In genomic region chr1:155062702-155063411, GRCh38 we compare ENCODE assay signal across 9 cellular contexts. TPM values are rescaled to one million over a fixed set of nuclear protein-coding genes. Genes with fewer than 3 reads are reported as not detected.
DNase-seq lines count a peak whose midpoint lies in the region; TF ChIP-seq lines count a peak whose summit lies in the region.
"Had no signal": no experiment of that assay in that cellular context is flagged by ENCODE, and none has a peak within 500 bp of the region (broad histone marks: within the 10 kb centered on the region; RNA-seq: fewer than 3 reads in every experiment).

No MANE protein-coding gene starts in this region.

- no peaks in the 10 kb centered on the region for H3F3A ChIP-seq in neural cell (ENCODE audit: insufficient read depth, low read length, poor library complexity, severe bottlenecking)

- H3K4me3 ChIP-seq in epithelial cell of proximal tubule (ENCODE audit: low read depth, low read length) (peak overlapping the region; percentile 93), neural cell (ENCODE audit: low read length) (peak overlapping the region; percentile 72), thyroid gland (replicated peaks in 1 of 3) (peak overlapping the region; percentile 75 to 92 (median 81))

- H3K27ac ChIP-seq in neural cell (ENCODE audit: low read length): no peak overlapping the region
- H3K27ac ChIP-seq in thyroid gland: peak overlapping the region in 1 of 3 donors; percentile 76

- no peak overlapping the region for H2AFZ ChIP-seq in neural cell (ENCODE audit: low read depth, low read length)

- TF ChIP-seq EP300 in neural cell (conservative IDR thresholded peaks at IDR 0.05; ENCODE audit: poor library complexity, severe bottlenecking): no peak

- H3K9ac ChIP-seq in neural cell (ENCODE audit: low read length): no peak overlapping the region

- TF ChIP-seq CTCF in epithelial cell of proximal tubule (conservative IDR thresholded peaks at IDR 0.05; ENCODE audit: low read depth, low read length) (peak; percentile 65), neural cell (IDR thresholded peaks at IDR 0.05; ENCODE audit: poor library complexity, severe bottlenecking) (peak; percentile 71), thyroid gland (IDR thresholded peaks at IDR 0.05) (peak; percentile 54 to 74 (median 60))

- peaks cover 26 to 31% of the 10 kb centered on the region in 2 donors for H3K4me1 ChIP-seq in thyroid gland

- intact Hi-C loops in thyroid gland (cut with DNase I): loop anchor here (2.0 to 10.0 kb wide), 3 partner anchors 22 to 498 kb away; partner anchors contain the start of gene CHRNB2

- peak; percentile 70 for DNase-seq in NCI-H510A treated with DMSO at 0.1 percent for 48 hours (lab: John Stamatoyannopoulos, UW)
- no peak for DNase-seq in NCI-H510A (lab: John Stamatoyannopoulos, UW)
- DNase-seq in NCI-H2107 treated with DMSO at 0.1 percent for 48 hours (lab: John Stamatoyannopoulos, UW; ENCODE audit: unreplicated experiment): peak; percentile 57
- peak; percentile 91 for DNase-seq in activated CD8-positive, alpha-beta memory T cell treated with anti-CD3 and anti-CD28 coated beads for 24 hours
- DNase-seq in epithelial cell of proximal tubule (ENCODE audit: low read depth): no peak
- peak; percentile 53 to 55 for DNase-seq in thyroid gland
- DNase-seq in epidermal melanocyte (ENCODE audit: insufficient read length, low spot score): no peak

- 7 to 10% methylated on average over 21 to 35 of the region's 46 CpGs for WGBS in thyroid gland, 2 donors

- H3K4me2 ChIP-seq in neural cell (ENCODE audit: low read length): peak overlapping the region; percentile 62

- H3K9me2 ChIP-seq in neural cell (ENCODE audit: insufficient read depth, low read length): no peaks in the 10 kb centered on the region

- peak; percentile 73 for TF ChIP-seq RAD21 in neural cell (conservative IDR thresholded peaks at IDR 0.05)

- H3K36me3 ChIP-seq in neural cell (ENCODE audit: insufficient read depth, low read length): no peaks in the 10 kb centered on the region
- H3K36me3 ChIP-seq in thyroid gland: peaks cover 3 to 11% of the 10 kb centered on the region in 2 donors

- no peak for TF ChIP-seq POLR2A in thyroid gland (IDR thresholded peaks at IDR 0.05)

- H3K27me3 ChIP-seq in neural cell (ENCODE audit: insufficient read depth, low read depth, low read length) (no peaks in the 10 kb centered on the region), thyroid gland (no peaks in the 10 kb centered on the region)

- no peaks in the 10 kb centered on the region for H4K20me1 ChIP-seq in neural cell (ENCODE audit: insufficient read depth)

- H3K9me3 ChIP-seq in neural cell (ENCODE audit: low read length) (no peaks in the 10 kb centered on the region), thyroid gland (no peaks in the 10 kb centered on the region)

- peaks cover 8% of the 10 kb centered on the region for H3K79me2 ChIP-seq in neural cell (replicated peaks; ENCODE audit: insufficient read depth, low read length)

TF ChIP-seq in neural cell, 6 proteins besides CTCF, POLR2A, EP300 and RAD21:
- TF ChIP-seq REST (IDR thresholded peaks at IDR 0.05; ENCODE audit: borderline replicate concordance) (no peak), SMC3 (conservative IDR thresholded peaks at IDR 0.05; ENCODE audit: poor library complexity) (peak; percentile 83)
TF ChIP-seq in neural cell: peak in this region for 1.

RNA-seq across cellular contexts. Expression of gene EFNA4, which starts 0.7 kb away (rescaled TPM):
- total RNA-seq in epithelial cell of proximal tubule: 10.8 and 24.9 TPM in 2 replicates
- 0.64 and 1.2 TPM in 2 replicates for polyA plus RNA-seq in neural cell
- polyA minus RNA-seq in neural cell: 0.81 TPM in 1 of 2 replicates, not detected in the other
- total RNA-seq in thyroid gland: 10 to 100 TPM in 2 of 4 donors, 1 to 10 TPM in 2; 7.5 to 13.1 (median 9.9) TPM

RNA-seq across cellular contexts. Expression of gene ADAM15, which starts 11.7 kb away (rescaled TPM):
- 164 and 266 TPM in 2 replicates for total RNA-seq in epithelial cell of proximal tubule
- polyA plus RNA-seq in neural cell: 24.8 and 27.6 TPM in 2 replicates
- 9.7 and 17.3 TPM in 2 replicates for polyA minus RNA-seq in neural cell
- 10 to 100 TPM; 51.3 to 75.5 (median 65.6) TPM for total RNA-seq in thyroid gland

RNA-seq across cellular contexts. Expression of gene EFNA3, which starts 15.8 kb away (rescaled TPM):
- total RNA-seq in epithelial cell of proximal tubule (1.7 and 2.8 TPM in 2 replicates), thyroid gland (1 to 10 TPM; 1.2 to 2.9 (median 2.0) TPM)
- 12.2 and 16.9 TPM in 2 replicates for polyA plus RNA-seq in neural cell
- 16.6 and 19.8 TPM in 2 replicates for polyA minus RNA-seq in neural cell

RNA-seq across cellular contexts. Expression of gene DCST1, which starts 29.2 kb away (rescaled TPM):
- total RNA-seq in epithelial cell of proximal tubule: not detected in 2 replicates
- not detected in 2 replicates for polyA plus RNA-seq in neural cell
- polyA minus RNA-seq in neural cell: not detected in 2 replicates
- under 1 TPM in 1 of 4 donors, not detected in 3; 0.24 TPM for total RNA-seq in thyroid gland
- total RNA-seq: myocyte had no signal

RNA-seq across cellular contexts. Expression of gene DCST2, which starts 29.3 kb away (rescaled TPM):
- total RNA-seq in epithelial cell of proximal tubule (0.12 TPM in 1 of 2 replicates, not detected in the other), thyroid gland (1 to 10 TPM in 1 of 4 donors, under 1 TPM in 2, not detected in 1; 0.33 to 4.2 (median 0.50) TPM)
- 0.76 and 1.8 TPM in 2 replicates for polyA plus RNA-seq in neural cell
- 0.23 and 0.49 TPM in 2 replicates for polyA minus RNA-seq in neural cell
- total RNA-seq: myocyte had no signal

Comparison
In these comparisons a context has a peak if more than half of its experiments do, and no peak if none do; other contexts are left out.
1. DNase-seq: peak in NCI-H510A treated with DMSO at 0.1 percent for 48 hours (single experiment), NCI-H2107 treated with DMSO at 0.1 percent for 48 hours (single experiment), activated CD8-positive, alpha-beta memory T cell treated with anti-CD3 and anti-CD28 coated beads for 24 hours (single experiment) and thyroid gland (2 of 2); none in NCI-H510A (single experiment), epithelial cell of proximal tubule (single experiment) and epidermal melanocyte (single experiment).
2. Peak in every context shown above with its lines, with median percentiles within 50 percentile points of each other: H3K4me3 ChIP-seq and CTCF ChIP-seq.